Comparison of ENCODE assay signal across 8 cellular contexts in genomic region chr1:246907472-246907871, GRCh38. TPM values are rescaled to one million over a fixed set of nuclear protein-coding genes. Genes with fewer than 3 reads are reported as not detected.
DNase-seq lines count a peak whose midpoint lies in the region; ATAC-seq and TF ChIP-seq lines count a peak whose summit lies in the region.

No MANE protein-coding gene starts in this region.

- peak; percentile 69 for TF ChIP-seq CTCF in osteocyte (IDR thresholded peaks at IDR 0.05)

- no peak overlapping the region for H3K4me3 Mint-ChIP-seq in osteocyte (ENCODE audit: unreplicated experiment)

- peak; percentile 69 for ATAC-seq in HG02642 (IDR thresholded peaks at IDR 0.05; ENCODE audit: poor library complexity, unreplicated experiment)
- no peak for ATAC-seq in HG03460 (IDR thresholded peaks at IDR 0.05; ENCODE audit: unreplicated experiment)

- H3K27ac Mint-ChIP-seq in osteocyte (ENCODE audit: unreplicated experiment): no peak overlapping the region

- no peaks in the 10 kb centered on the region for H3K27me3 Mint-ChIP-seq in osteocyte (ENCODE audit: unreplicated experiment)

- peaks cover 4% of the 10 kb centered on the region for H3K4me1 Mint-ChIP-seq in osteocyte (ENCODE audit: unreplicated experiment)

- DNase-seq in EH (ENCODE audit: low read depth): peak; percentile 69
- DNase-seq in RKO (ENCODE audit: low spot score): peak; percentile 62
- DNase-seq in fibroblast of gingiva (ENCODE audit: low read depth): peak; percentile 64
- DNase-seq in osteocyte (ENCODE audit: extremely low spot score, unreplicated experiment): no peak
- no peak for DNase-seq in HuH-7 (ENCODE audit: low spot score)
- DNase-seq in stimulated activated CD4-positive, alpha-beta T cell treated with anti-CD3 and anti-CD28 coated beads, Interleukin-4, amount 100 ng/mL, for 24 hours: no peak

- no peaks in the 10 kb centered on the region for H3K9me3 Mint-ChIP-seq in osteocyte (ENCODE audit: unreplicated experiment)

- H3K36me3 Mint-ChIP-seq in osteocyte (ENCODE audit: unreplicated experiment): peaks cover 38% of the 10 kb centered on the region

RNA-seq across cellular contexts. Expression of gene AHCTF1, which starts 24.3 kb away (rescaled TPM):
- 29.9 and 30.4 TPM in 2 replicates for total RNA-seq in osteocyte

Comparison
In these comparisons a context has a peak if more than half of its experiments do, and no peak if none do; other contexts are left out.
1. DNase-seq: peak in EH (single experiment), RKO (single experiment) and fibroblast of gingiva (single experiment); none in osteocyte (single experiment), HuH-7 (single experiment) and stimulated activated CD4-positive, alpha-beta T cell treated with anti-CD3 and anti-CD28 coated beads, Interleukin-4, amount 100 ng/mL, for 24 hours (single experiment).